In the genomic region with DNA sequence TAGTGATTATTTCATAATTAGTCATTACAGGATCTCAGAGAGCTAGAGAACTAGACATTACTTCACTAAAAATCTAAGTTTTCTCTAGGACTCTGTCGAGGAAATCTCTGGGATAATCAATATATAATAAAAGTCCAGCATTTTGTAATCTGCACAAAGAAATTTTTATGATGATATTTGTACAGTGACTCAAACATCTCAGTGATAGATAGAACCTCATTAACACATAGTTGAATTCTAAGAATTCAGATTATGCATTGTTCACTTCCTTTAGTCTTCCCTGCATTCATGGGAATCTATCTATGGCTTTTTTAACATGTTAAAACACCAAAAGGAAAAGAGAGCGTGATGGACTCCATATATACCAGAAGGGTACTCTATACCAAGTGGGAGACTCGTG, we compare ENCODE assay signal across 17 cellular contexts. TPM values are rescaled to one million over a fixed set of nuclear protein-coding genes. Genes with fewer than 3 reads are reported as not detected.
A peak's percentile ranks its signal among the peaks of the same experiment; 100 is the strongest.
DNase-seq lines count a peak whose midpoint lies in the region; ATAC-seq, FAIRE-seq and TF ChIP-seq lines count a peak whose summit lies in the region.
"Had no signal": no experiment of that assay in that cellular context is flagged by ENCODE, and none has a peak within 500 bp of the region (broad histone marks: within the 10 kb centered on the region; RNA-seq: fewer than 3 reads in every experiment).

No MANE protein-coding gene starts in this region.

- no peaks in the 10 kb centered on the region for H3K36me3 Mint-ChIP-seq in GM23338 (ENCODE audit: low read depth)

- FAIRE-seq in bronchial epithelial cell (lab: Jason Lieb, UNC) = no peak

- H3K27me3 Mint-ChIP-seq in GM23338 (ENCODE audit: insufficient read depth, low read depth, poor library complexity) = no peaks in the 10 kb centered on the region
- H3K27me3 Mint-ChIP-seq: B cell; CD4-positive, alpha-beta T cell had no signal

- no peak overlapping the region for H3K4me2 ChIP-seq in GM23338
- H3K4me2 ChIP-seq: PC-9 had no signal

- no peaks in the 10 kb centered on the region for H3K9me2 ChIP-seq in GM23338 (ENCODE audit: insufficient read depth)

- H3K36me3 ChIP-seq in bronchial epithelial cell (ENCODE audit: control insufficient read depth, insufficient read depth, low read length) (no peaks in the 10 kb centered on the region), muscle layer of duodenum (ENCODE audit: control insufficient read depth in 1 of 2, insufficient read depth in 2 of 2, low read length in 2 of 2) (no peaks in the 10 kb centered on the region), GM23338 (ENCODE audit: insufficient read depth) (no peaks in the 10 kb centered on the region)

- H3K4me1 Mint-ChIP-seq in GM23338 = peaks cover 35% of the 10 kb centered on the region

- in situ Hi-C loops in ACHN (cut with HindIII; ENCODE audit: low pct_ligation_motif_present, low pct_unique_long_range_greater_than_20kb, low sequenced_read_pairs) = no loop called here

- H3K79me2 ChIP-seq in GM23338 (replicated peaks; ENCODE audit: insufficient read depth) = peaks cover 96% of the 10 kb centered on the region

- no peak overlapping the region for H2AFZ ChIP-seq in GM23338
- H2AFZ ChIP-seq: PC-9 had no signal

- no peaks in the 10 kb centered on the region for H3F3A ChIP-seq in GM23338 (replicated peaks; ENCODE audit: low read depth)

- no peaks in the 10 kb centered on the region for H3K27me3 ChIP-seq in bronchial epithelial cell (ENCODE audit: control insufficient read depth, insufficient read depth, low read length)
- H3K27me3 ChIP-seq in muscle layer of duodenum (ENCODE audit: low read depth, low read length) = no peaks in the 10 kb centered on the region
- H3K27me3 ChIP-seq in GM23338 (ENCODE audit: insufficient read depth) = no peaks in the 10 kb centered on the region

- TF ChIP-seq CTCF in bronchial epithelial cell (IDR thresholded peaks at IDR 0.05; ENCODE audit: insufficient read depth, low read length, severe bottlenecking) (no peak), GM23338 (conservative IDR thresholded peaks at IDR 0.05; ENCODE audit: low read depth in 2 of 2) (no peak)

- H3K27ac Mint-ChIP-seq in GM23338 = no peak overlapping the region
- H3K27ac Mint-ChIP-seq: B cell; CD4-positive, alpha-beta T cell had no signal

- ATAC-seq in GM21390 (IDR thresholded peaks at IDR 0.05; ENCODE audit: unreplicated experiment) = no peak
- ATAC-seq in GM23338 = no peak

- H3K27ac ChIP-seq in muscle layer of duodenum (ENCODE audit: low read length) (peak overlapping the region; percentile 60), GM23338 (ENCODE audit: low read depth) (no peak overlapping the region)
- H3K27ac ChIP-seq: PC-9, SK-N-MC had no signal

- H3K4me1 ChIP-seq in muscle layer of duodenum (ENCODE audit: control insufficient read depth in 1 of 2, insufficient read depth in 2 of 2, low read length in 2 of 2) (peaks cover 5 to 10% of the 10 kb centered on the region in 2 donors), GM23338 (ENCODE audit: insufficient read depth) (peaks cover 54% of the 10 kb centered on the region)

- H3K9me3 ChIP-seq in muscle layer of duodenum (ENCODE audit: control insufficient read depth in 1 of 2, low read length in 2 of 2) = no peaks in the 10 kb centered on the region

- DNase-seq in ACHN (peak; percentile 57), HCEC 1CT (peak; percentile 16), bronchial epithelial cell (ENCODE audit: low read depth) (peak; percentile 23), NCI-H524 (lab: John Stamatoyannopoulos, UW) (no peak), GM23338 (ENCODE audit: low spot score) (no peak), iPS-NIHi7 (ENCODE audit: extremely low spot score) (no peak)
- DNase-seq: Calu3; CD4-positive, alpha-beta T cell; GDM1; NCI-H1417 treated with DMSO at 0.1 percent for 48 hours; NCI-H2029 treated with DMSO at 0.1 percent for 48 hours; NCI-H526 had no signal

- H3K4me3 Mint-ChIP-seq in GM23338 = no peak overlapping the region
- H3K4me3 Mint-ChIP-seq: B cell; CD4-positive, alpha-beta T cell had no signal

- peaks cover 5% of the 10 kb centered on the region for H4K20me1 ChIP-seq in GM23338 (replicated peaks; ENCODE audit: insufficient read depth)

- H3K4me3 ChIP-seq in bronchial epithelial cell (ENCODE audit: low read depth, low read length) (no peak overlapping the region), muscle layer of duodenum (ENCODE audit: low read depth in 1 of 2, low read length in 2 of 2) (no peak overlapping the region), GM23338 (no peak overlapping the region)
- H3K4me3 ChIP-seq: PC-9, SK-N-MC had no signal

- H3K9me3 Mint-ChIP-seq in GM23338 = no peaks in the 10 kb centered on the region
- H3K9me3 Mint-ChIP-seq: CD4-positive, alpha-beta T cell had no signal

TF ChIP-seq in GM23338, 12 proteins besides CTCF, POLR2A, EP300 and RAD21 (continues in another document):
- TF ChIP-seq CREB1 (CRISPR knock-in tag; IDR thresholded peaks at IDR 0.05; ENCODE audit: low read depth) (no peak), EZH2phosphoT487 (IDR thresholded peaks at IDR 0.05; ENCODE audit: unreplicated experiment) (no peak), ZNF331 (CRISPR knock-in tag; IDR thresholded peaks at IDR 0.05; ENCODE audit: low read depth) (no peak), EZH2 (IDR thresholded peaks at IDR 0.05; ENCODE audit: low read depth, unreplicated experiment) (no peak), STAT1 (IDR thresholded peaks at IDR 0.05; ENCODE audit: unreplicated experiment) (no peak), ZNF114 (CRISPR knock-in tag; IDR thresholded peaks at IDR 0.05) (no peak)
- TF ChIP-seq, protein P1, sequence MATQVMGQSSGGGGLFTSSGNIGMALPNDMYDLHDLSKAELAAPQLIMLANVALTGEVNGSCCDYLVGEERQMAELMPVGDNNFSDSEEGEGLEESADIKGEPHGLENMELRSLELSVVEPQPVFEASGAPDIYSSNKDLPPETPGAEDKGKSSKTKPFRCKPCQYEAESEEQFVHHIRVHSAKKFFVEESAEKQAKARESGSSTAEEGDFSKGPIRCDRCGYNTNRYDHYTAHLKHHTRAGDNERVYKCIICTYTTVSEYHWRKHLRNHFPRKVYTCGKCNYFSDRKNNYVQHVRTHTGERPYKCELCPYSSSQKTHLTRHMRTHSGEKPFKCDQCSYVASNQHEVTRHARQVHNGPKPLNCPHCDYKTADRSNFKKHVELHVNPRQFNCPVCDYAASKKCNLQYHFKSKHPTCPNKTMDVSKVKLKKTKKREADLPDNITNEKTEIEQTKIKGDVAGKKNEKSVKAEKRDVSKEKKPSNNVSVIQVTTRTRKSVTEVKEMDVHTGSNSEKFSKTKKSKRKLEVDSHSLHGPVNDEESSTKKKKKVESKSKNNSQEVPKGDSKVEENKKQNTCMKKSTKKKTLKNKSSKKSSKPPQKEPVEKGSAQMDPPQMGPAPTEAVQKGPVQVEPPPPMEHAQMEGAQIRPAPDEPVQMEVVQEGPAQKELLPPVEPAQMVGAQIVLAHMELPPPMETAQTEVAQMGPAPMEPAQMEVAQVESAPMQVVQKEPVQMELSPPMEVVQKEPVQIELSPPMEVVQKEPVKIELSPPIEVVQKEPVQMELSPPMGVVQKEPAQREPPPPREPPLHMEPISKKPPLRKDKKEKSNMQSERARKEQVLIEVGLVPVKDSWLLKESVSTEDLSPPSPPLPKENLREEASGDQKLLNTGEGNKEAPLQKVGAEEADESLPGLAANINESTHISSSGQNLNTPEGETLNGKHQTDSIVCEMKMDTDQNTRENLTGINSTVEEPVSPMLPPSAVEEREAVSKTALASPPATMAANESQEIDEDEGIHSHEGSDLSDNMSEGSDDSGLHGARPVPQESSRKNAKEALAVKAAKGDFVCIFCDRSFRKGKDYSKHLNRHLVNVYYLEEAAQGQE (IDR thresholded peaks at IDR 0.05; ENCODE audit: unreplicated experiment) = no peak
- TF ChIP-seq, protein P2, sequence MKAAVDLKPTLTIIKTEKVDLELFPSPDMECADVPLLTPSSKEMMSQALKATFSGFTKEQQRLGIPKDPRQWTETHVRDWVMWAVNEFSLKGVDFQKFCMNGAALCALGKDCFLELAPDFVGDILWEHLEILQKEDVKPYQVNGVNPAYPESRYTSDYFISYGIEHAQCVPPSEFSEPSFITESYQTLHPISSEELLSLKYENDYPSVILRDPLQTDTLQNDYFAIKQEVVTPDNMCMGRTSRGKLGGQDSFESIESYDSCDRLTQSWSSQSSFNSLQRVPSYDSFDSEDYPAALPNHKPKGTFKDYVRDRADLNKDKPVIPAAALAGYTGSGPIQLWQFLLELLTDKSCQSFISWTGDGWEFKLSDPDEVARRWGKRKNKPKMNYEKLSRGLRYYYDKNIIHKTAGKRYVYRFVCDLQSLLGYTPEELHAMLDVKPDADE (IDR thresholded peaks at IDR 0.05) = no peak

RNA-seq across cellular contexts. Expression of a gene that starts 10.9 kb away (rescaled TPM):
- 5.8 and 6.5 TPM in 2 replicates for total RNA-seq in bronchial epithelial cell
- total RNA-seq in GM23338 (2014; rRNA removed; shearing (Covaris generic)) = 55.0 and 65.2 TPM in 2 replicates
- 38.4 and 44.5 TPM in 2 replicates for polyA plus RNA-seq in GM23338 (2016; fragmentation: Nextera tagmentation; extraction: Ambion mirVana)

Comparison
In these comparisons a context has a peak if more than half of its experiments do, and no peak if none do; other contexts are left out.
1. DNase-seq: peak in ACHN (single experiment), HCEC 1CT (single experiment) and bronchial epithelial cell (single experiment); none in NCI-H524 (0 of 2), GM23338 (single experiment) and iPS-NIHi7 (single experiment).